30 cellular contexts compared by ENCODE assay signal in genomic region chr1:29581256-29581655, GRCh38.
"Had no signal": no experiment of that assay in that cellular context is flagged by ENCODE, and none has a peak within 500 bp of the region (broad histone marks: within the 10 kb centered on the region; RNA-seq: fewer than 3 reads in every experiment).

No MANE protein-coding gene starts in this region.

- H3K27ac ChIP-seq: ascending aorta, brain microvascular endothelial cell, SK-N-MC had no signal

- H3K27me3 ChIP-seq: ascending aorta, brain microvascular endothelial cell had no signal

- FAIRE-seq: RCC 7860, TTC549 had no signal

- DNase-seq: activated CD4-positive, alpha-beta T cell treated with anti-CD3 and anti-CD28 coated beads, Interleukin-2, amount 10 ng/mL, durations not matched to agents 24 days and 14 days; activated CD4-positive, alpha-beta T cell treated with anti-CD3 and anti-CD28 coated beads, Interleukin-2, amount 50 U/mL, for 4 hours; activated CD8-positive, alpha-beta T cell treated with anti-CD3 and anti-CD28 coated beads for 36 hours; activated gamma-delta T cell; activated naive CD4-positive, alpha-beta T cell treated with Interleukin-2 at 50 U/mL for 16 hours; activated naive CD8-positive, alpha-beta T cell treated with anti-CD3 and anti-CD28 coated beads, Interleukin-2, amount 10 ng/mL, durations not matched to agents 7 days and 5 days; activated T-cell treated with anti-CD3 and anti-CD28 coated beads, Interleukin-2, amount 50 U/mL, for 1 hour; amygdala; brain microvascular endothelial cell; central memory CD4-positive, alpha-beta T cell; Karpas-422; KBM-7; NCI-H1105; NCI-H1417 treated with DMSO at 0.1 percent for 48 hours; NCI-H187 treated with DMSO at 0.1 percent for 48 hours; NCI-H2081 treated with DMSO at 0.1 percent for 48 hours; NCI-H226; NCI-H446 treated with DMSO at 0.1 percent for 48 hours; NCI-H524; NK-92 treated with Interleukin-12 subunit alpha and Interleukin-12 subunit beta, amount 100 ng/mL, for 24 hours; PC-3; Right ventricle myocardium superior had no signal

- H3K9me3 ChIP-seq: ascending aorta had no signal

- H3K36me3 Mint-ChIP-seq: activated naive CD4-positive, alpha-beta T cell treated with anti-CD3 and anti-CD28 coated beads, Interleukin-2, amount 50 U/mL, for 24 hours; activated naive CD8-positive, alpha-beta T cell treated with anti-CD3 and anti-CD28 coated beads, Interleukin-2, amount 10 ng/mL, durations not matched to agents 7 days and 5 days had no signal

- H3K9me3 Mint-ChIP-seq: activated CD4-positive, alpha-beta T cell treated with anti-CD3 and anti-CD28 coated beads, Interleukin-2, amount 10 ng/mL, durations not matched to agents 24 days and 14 days; activated CD8-positive, alpha-beta T cell treated with anti-CD3 and anti-CD28 coated beads for 36 hours; activated naive CD4-positive, alpha-beta T cell treated with anti-CD3 and anti-CD28 coated beads, Interleukin-2, amount 50 U/mL, for 24 hours; activated naive CD8-positive, alpha-beta T cell treated with anti-CD3 and anti-CD28 coated beads, Interleukin-2, amount 10 ng/mL, durations not matched to agents 7 days and 5 days; activated T-helper 2 cell treated with anti-CD3 and anti-CD28 coated beads, Interferon-gamma antibody, Interleukin-2, Interleukin-4, amounts not matched to agents 10 μg/mL and 5 μg/mL and 100 μg/mL, durations not matched to agents 14 hours and 24 hours and 36 hours; T-helper 1 cell treated with Interleukin-12 subunit alpha and Interleukin-12 subunit beta and Interleukin-4 antibody, amounts not matched to agents 30 μg/mL and 1 μg/mL, for 36 hours; T-helper 2 cell treated with Interferon-gamma antibody and Interleukin-4, amounts not matched to agents 5 μg/mL and 100 μg/mL, for 36 hours had no signal

- H3K4me1 Mint-ChIP-seq: activated CD4-positive, alpha-beta T cell treated with anti-CD3 and anti-CD28 coated beads, Interleukin-2, amount 10 ng/mL, durations not matched to agents 24 days and 14 days; activated naive CD4-positive, alpha-beta T cell treated with anti-CD3 and anti-CD28 coated beads, Interleukin-2, amount 50 U/mL, for 24 hours; activated naive CD8-positive, alpha-beta T cell treated with anti-CD3 and anti-CD28 coated beads, Interleukin-2, amount 10 ng/mL, durations not matched to agents 7 days and 5 days had no signal

- ATAC-seq: activated CD8-positive, alpha-beta T cell treated with anti-CD3 and anti-CD28 coated beads for 36 hours; PC-3 had no signal

- H3K27ac Mint-ChIP-seq: activated CD4-positive, alpha-beta T cell treated with anti-CD3 and anti-CD28 coated beads, Interleukin-2, amount 10 ng/mL, durations not matched to agents 24 days and 14 days; activated CD8-positive, alpha-beta T cell treated with anti-CD3 and anti-CD28 coated beads for 36 hours; activated naive CD4-positive, alpha-beta T cell treated with anti-CD3 and anti-CD28 coated beads, Interleukin-2, amount 50 U/mL, for 24 hours; activated naive CD8-positive, alpha-beta T cell treated with anti-CD3 and anti-CD28 coated beads, Interleukin-2, amount 10 ng/mL, durations not matched to agents 7 days and 5 days; activated T-helper 2 cell treated with anti-CD3 and anti-CD28 coated beads, Interferon-gamma antibody, Interleukin-2, Interleukin-4, amounts not matched to agents 10 μg/mL and 5 μg/mL and 100 μg/mL, durations not matched to agents 14 hours and 24 hours and 36 hours; T-helper 1 cell treated with Interleukin-12 subunit alpha and Interleukin-12 subunit beta and Interleukin-4 antibody, amounts not matched to agents 30 μg/mL and 1 μg/mL, for 36 hours; T-helper 2 cell treated with Interferon-gamma antibody and Interleukin-4, amounts not matched to agents 5 μg/mL and 100 μg/mL, for 36 hours had no signal

- H3K4me3 Mint-ChIP-seq: activated CD4-positive, alpha-beta T cell treated with anti-CD3 and anti-CD28 coated beads, Interleukin-2, amount 10 ng/mL, durations not matched to agents 24 days and 14 days; activated CD8-positive, alpha-beta T cell treated with anti-CD3 and anti-CD28 coated beads for 36 hours; activated naive CD4-positive, alpha-beta T cell treated with anti-CD3 and anti-CD28 coated beads, Interleukin-2, amount 50 U/mL, for 24 hours; activated naive CD8-positive, alpha-beta T cell treated with anti-CD3 and anti-CD28 coated beads, Interleukin-2, amount 10 ng/mL, durations not matched to agents 7 days and 5 days; T-helper 1 cell treated with Interleukin-12 subunit alpha and Interleukin-12 subunit beta and Interleukin-4 antibody, amounts not matched to agents 30 μg/mL and 1 μg/mL, for 36 hours; T-helper 2 cell treated with Interferon-gamma antibody and Interleukin-4, amounts not matched to agents 5 μg/mL and 100 μg/mL, for 36 hours had no signal

- H3K4me3 ChIP-seq: ascending aorta, SK-N-MC had no signal

- H3K4me1 ChIP-seq: ascending aorta had no signal

- H3K36me3 ChIP-seq: ascending aorta, brain microvascular endothelial cell had no signal

- H3K27me3 Mint-ChIP-seq: activated CD4-positive, alpha-beta T cell treated with anti-CD3 and anti-CD28 coated beads, Interleukin-2, amount 10 ng/mL, durations not matched to agents 24 days and 14 days; activated CD8-positive, alpha-beta T cell treated with anti-CD3 and anti-CD28 coated beads for 36 hours; activated naive CD4-positive, alpha-beta T cell treated with anti-CD3 and anti-CD28 coated beads, Interleukin-2, amount 50 U/mL, for 24 hours; activated naive CD8-positive, alpha-beta T cell treated with anti-CD3 and anti-CD28 coated beads, Interleukin-2, amount 10 ng/mL, durations not matched to agents 7 days and 5 days had no signal
